11 cellular contexts compared by ENCODE assay signal in genomic region chr17:69500911-69501429, GRCh38.
DNase-seq lines count a peak whose midpoint lies in the region; ATAC-seq, FAIRE-seq and TF ChIP-seq lines count a peak whose summit lies in the region.
"Had no signal": no experiment of that assay in that cellular context is flagged by ENCODE, and none has a peak within 500 bp of the region (broad histone marks: within the 10 kb centered on the region; RNA-seq: fewer than 3 reads in every experiment).

No MANE protein-coding gene starts in this region.

- H3K27me3 Mint-ChIP-seq in T-helper 17 cell, result no peaks in the 10 kb centered on the region

- no peak for TF ChIP-seq POLR2A in GM12891 (IDR thresholded peaks at IDR 0.05; ENCODE audit: low read depth, low read length)

- H3K27ac ChIP-seq in WERI-Rb-1, result no peak overlapping the region
- H3K27ac ChIP-seq: HL-60 had no signal

- no peak overlapping the region for H3K4me3 Mint-ChIP-seq in T-helper 17 cell
- H3K4me3 Mint-ChIP-seq: T-helper 1 cell treated with Interleukin-12 subunit alpha and Interleukin-12 subunit beta and Interleukin-4 antibody, amounts not matched to agents 30 μg/mL and 1 μg/mL, for 36 hours had no signal

- H3K36me3 Mint-ChIP-seq in T-helper 17 cell (ENCODE audit: low read depth), result peaks cover 7% of the 10 kb centered on the region

- in situ Hi-C loops in KBM-7 (cut with MboI; ENCODE audit: low pct_unique_long_range_greater_than_20kb, low sequenced_read_pairs), result no loop called here

- no peak overlapping the region for H3K27ac Mint-ChIP-seq in T-helper 17 cell
- H3K27ac Mint-ChIP-seq: T-helper 1 cell treated with Interleukin-12 subunit alpha and Interleukin-12 subunit beta and Interleukin-4 antibody, amounts not matched to agents 30 μg/mL and 1 μg/mL, for 36 hours had no signal

- TF ChIP-seq CTCF in WERI-Rb-1 (IDR thresholded peaks at IDR 0.05; ENCODE audit: low read depth, low read length), result no peak

- H3K36me3 ChIP-seq in WERI-Rb-1, result no peaks in the 10 kb centered on the region

- H3K4me3 ChIP-seq in WERI-Rb-1 (ENCODE audit: low read depth, low read length), result no peak overlapping the region

- FAIRE-seq in GM12891 (lab: Jason Lieb, UNC), result peak; percentile 63

- H3K27me3 ChIP-seq in WERI-Rb-1 (ENCODE audit: insufficient read depth, low read depth, severe bottlenecking), result no peaks in the 10 kb centered on the region

- intact Hi-C loops in sciatic nerve (cut with DNase I), result no loop called here

- peak; percentile 62 for ATAC-seq in sciatic nerve
- ATAC-seq in T-helper 17 cell, result no peak

- H3K4me1 Mint-ChIP-seq in T-helper 17 cell, result peaks cover 31% of the 10 kb centered on the region

- DNase-seq in GM12891 (ENCODE audit: insufficient read length, low spot score), result no peak
- peak; percentile 10 for DNase-seq in NCI-H526 treated with DMSO at 0.1 percent for 48 hours (lab: John Stamatoyannopoulos, UW)
- DNase-seq in fibroblast of gingiva (ENCODE audit: low read depth), result peak; percentile 81
- no peak for DNase-seq in sciatic nerve (ENCODE audit: low spot score)
- DNase-seq in WERI-Rb-1, result no peak
- DNase-seq in globus pallidus (ENCODE audit: low spot score), result no peak
- DNase-seq in KBM-7, result no peak
- no peak for DNase-seq in T-helper 17 cell
- DNase-seq: activated CD8-positive, alpha-beta memory T cell treated with anti-CD3 and anti-CD28 coated beads, Interleukin-2, amount 50 U/mL, for 4 hours had no signal

- H3K9me3 ChIP-seq in WERI-Rb-1 (ENCODE audit: severe bottlenecking), result no peaks in the 10 kb centered on the region
- no peaks in the 10 kb centered on the region for H3K9me3 ChIP-seq in T-helper 17 cell (ENCODE audit: control insufficient read depth, low read length, poor library complexity, severe bottlenecking)

TF ChIP-seq in GM12891, 5 proteins besides CTCF, POLR2A, EP300 and RAD21:
- TF ChIP-seq POLR2AphosphoS5 (IDR thresholded peaks at IDR 0.05; ENCODE audit: low read depth, low read length) (no peak), SPI1 (IDR thresholded peaks at IDR 0.05; ENCODE audit: low read depth, low read length) (no peak), POU2F2 (IDR thresholded peaks at IDR 0.05; ENCODE audit: low read depth, low read length) (no peak), PAX5 (IDR thresholded peaks at IDR 0.05; ENCODE audit: insufficient read depth, low read length, severe bottlenecking) (no peak), TAF1 (IDR thresholded peaks at IDR 0.05; ENCODE audit: low read depth, low read length) (no peak)
TF ChIP-seq in GM12891: peak in this region for 0.

Comparison
In these comparisons a context has a peak if more than half of its experiments do, and no peak if none do; other contexts are left out.
1. DNase-seq: peak in NCI-H526 treated with DMSO at 0.1 percent for 48 hours (single experiment) and fibroblast of gingiva (single experiment); none in GM12891 (single experiment), sciatic nerve (single experiment), WERI-Rb-1 (single experiment), globus pallidus (single experiment), KBM-7 (single experiment) and T-helper 17 cell (0 of 3).